In genomic region chr7:27221201-27221797, GRCh38 we compare ENCODE assay signal across 32 cellular contexts. TPM values are rescaled to one million over a fixed set of nuclear protein-coding genes. Genes with fewer than 3 reads are reported as not detected.
DNase-seq lines count a peak whose midpoint lies in the region; ATAC-seq, FAIRE-seq and TF ChIP-seq lines count a peak whose summit lies in the region.
"Had no signal": no experiment of that assay in that cellular context is flagged by ENCODE, and none has a peak within 500 bp of the region (broad histone marks: within the 10 kb centered on the region; RNA-seq: fewer than 3 reads in every experiment).

No MANE protein-coding gene starts in this region.

- no peak overlapping the region for H2AFZ ChIP-seq in GM12878 (ENCODE audit: control insufficient read depth, low read depth, low read length)

- H3K4me3 Mint-ChIP-seq in natural killer cell = peak overlapping the region; percentile 2
- no peak overlapping the region for H3K4me3 Mint-ChIP-seq in natural killer cell treated with Interleukin-12 subunit alpha and Interleukin-12 subunit beta and Interleukin-15 and Interleukin-18, amount 100 ng/mL, for 72 hours
- H3K4me3 Mint-ChIP-seq: endodermal cell; mesothelial cell of epicardium; T-helper 2 cell treated with Interferon-gamma antibody and Interleukin-4, amounts not matched to agents 5 μg/mL and 100 μg/mL, for 36 hours had no signal

- DNase-seq in natural killer cell (no peak), GM12878 (ENCODE audit: low read depth, low spot score) (no peak), cerebellar nuclear complex (lab: John Stamatoyannopoulos, UW) (no peak), SJCRH30 (no peak), NCI-H1694 (lab: John Stamatoyannopoulos, UW) (no peak), SKM-1 treated with dmso at 0.1 percent for 144 hours (lab: John Stamatoyannopoulos, UW; ENCODE audit: unreplicated experiment) (no peak)
- no peak for DNase-seq in natural killer cell treated with Interleukin-12 subunit alpha and Interleukin-12 subunit beta and Interleukin-15 and Interleukin-18, amount 100 ng/mL, for 72 hours (ENCODE audit: low spot score)
- DNase-seq: activated CD4-positive, alpha-beta T cell treated with anti-CD3 and anti-CD28 coated beads, Interleukin-2, amount 50 U/mL, for 4 hours; activated CD8-positive, alpha-beta memory T cell treated with anti-CD3 and anti-CD28 coated beads, Interleukin-2, amount 50 U/mL, for 48 hours; activated gamma-delta T cell treated with Interleukin-2 at 50 U/mL for 16 hours; esophagus squamous epithelium; gastrocnemius medialis; hippocampal formation; left ventricle myocardium inferior; naive thymus-derived CD4-positive, alpha-beta T cell; NCI-H187; NCI-H748 treated with DMSO at 0.1 percent for 48 hours; pancreas; spleen; stimulated activated CD4-positive, alpha-beta T cell treated with anti-CD3 and anti-CD28 coated beads, Interleukin-2, amount 100 ng/mL, for 48 hours; stimulated activated naive CD4-positive, alpha-beta T cell; thyroid gland had no signal

- no peaks in the 10 kb centered on the region; the same call in 1 of the 2 replicates for H4K20me1 ChIP-seq in GM12878 (ENCODE audit: control insufficient read depth, insufficient read depth)

- FAIRE-seq in GM12878 (lab: Jason Lieb, UNC) = no peak
- FAIRE-seq: GM19239, pancreas had no signal

- TF ChIP-seq CTCF in natural killer cell (IDR thresholded peaks at IDR 0.05) = no peak
- TF ChIP-seq CTCF in GM12878 (IDR thresholded peaks at IDR 0.05 in 2 of 3, conservative IDR thresholded peaks at IDR 0.05 in 1 of 3; ENCODE audit: control insufficient read depth in 2 of 3, extremely low read depth in 1 of 3, insufficient read depth in 1 of 3, low read depth in 3 of 3, low read length in 3 of 3) = no peak

- POLR2A ChIA-PET in GM12878 (lab: Charles Lee) = interaction anchor here (1.0 kb wide), 1 partner anchor 11 kb away, joined by 3 read pairs; no protein-coding TSS in a partner anchor

- no peak overlapping the region for H3K27ac ChIP-seq in GM12878 (ENCODE audit: control insufficient read depth, insufficient read depth)
- no peak overlapping the region for H3K27ac ChIP-seq in SJCRH30
- H3K27ac ChIP-seq: C4-2B, coronary artery, esophagus squamous epithelium, gastrocnemius medialis, left ventricle myocardium inferior, pancreas, right atrium auricular region, spleen, thyroid gland, VCaP had no signal

- intact Hi-C loops in natural killer cell (cut with micrococcal nuclease) (no loop called here), GM12878 (cut with micrococcal nuclease; ENCODE audit: unreplicated experiment) (no loop called here)

- RAD21 ChIA-PET in GM12878 (lab: Charles Lee; ENCODE audit: unreplicated experiment) = no interaction called here

- no peaks in the 10 kb centered on the region for H3K79me2 ChIP-seq in GM12878 (ENCODE audit: control insufficient read depth, insufficient read depth, low read length)

- H3K9me3 ChIP-seq in GM12878 (replicated peaks; ENCODE audit: control insufficient read depth, insufficient read depth, low read length) (no peaks in the 10 kb centered on the region), SJCRH30 (replicated peaks) (no peaks in the 10 kb centered on the region)
- H3K9me3 ChIP-seq: esophagus squamous epithelium, gastrocnemius medialis, left ventricle myocardium inferior, pancreas, right atrium auricular region, spleen, thyroid gland had no signal

- H3K9ac ChIP-seq in GM12878 (ENCODE audit: control insufficient read depth, insufficient read depth, low read length) = no peak overlapping the region

- BruUV-seq in GM12878 (replicated peaks; lab: Mats Ljungman, UMichigan) = no TSS peak

- H3K27me3 Mint-ChIP-seq in natural killer cell (ENCODE audit: low read depth in 2 of 2) = peaks cover 61 to 77% of the 10 kb centered on the region in 2 donors
- H3K27me3 Mint-ChIP-seq in natural killer cell treated with Interleukin-12 subunit alpha and Interleukin-12 subunit beta and Interleukin-15 and Interleukin-18, amount 100 ng/mL, for 72 hours = peaks cover 47 to 84% of the 10 kb centered on the region in 2 donors

- no peak for TF ChIP-seq RAD21 in GM12878 (IDR thresholded peaks at IDR 0.05; ENCODE audit: insufficient read depth, low read depth, low read length)

- H3K4me2 ChIP-seq in GM12878 (ENCODE audit: control insufficient read depth, insufficient read depth) = no peak overlapping the region

- SMC1A ChIA-PET in GM12878 (lab: Charles Lee; ENCODE audit: uncharacterized antibody, unreplicated experiment) = no interaction called here

- peaks cover 8 to 16% of the 10 kb centered on the region in 2 donors for H3K4me1 Mint-ChIP-seq in natural killer cell
- peaks cover 4 to 5% of the 10 kb centered on the region in 2 donors for H3K4me1 Mint-ChIP-seq in natural killer cell treated with Interleukin-12 subunit alpha and Interleukin-12 subunit beta and Interleukin-15 and Interleukin-18, amount 100 ng/mL, for 72 hours (ENCODE audit: low read depth in 2 of 2)

- no peak for TF ChIP-seq POLR2A in GM12878 (IDR thresholded peaks at IDR 0.05; ENCODE audit: low read depth, low read length)

- no peak for TF ChIP-seq EP300 in GM12878 (IDR thresholded peaks at IDR 0.05; ENCODE audit: borderline replicate concordance in 1 of 2, control insufficient read depth in 1 of 2, low read depth in 2 of 2, low read length in 2 of 2)

- H3K4me3 ChIP-seq in GM12878 (no peak overlapping the region), SJCRH30 (no peak overlapping the region)
- H3K4me3 ChIP-seq: gastrocnemius medialis, left ventricle myocardium inferior, pancreas, thyroid gland had no signal

- H3K9me3 Mint-ChIP-seq in natural killer cell = no peaks in the 10 kb centered on the region
- H3K9me3 Mint-ChIP-seq in natural killer cell treated with Interleukin-12 subunit alpha and Interleukin-12 subunit beta and Interleukin-15 and Interleukin-18, amount 100 ng/mL, for 72 hours = no peaks in the 10 kb centered on the region
- H3K9me3 Mint-ChIP-seq: endodermal cell; mesothelial cell of epicardium; naive thymus-derived CD4-positive, alpha-beta T cell; T-helper 2 cell treated with Interferon-gamma antibody and Interleukin-4, amounts not matched to agents 5 μg/mL and 100 μg/mL, for 36 hours had no signal

- H3K36me3 Mint-ChIP-seq in natural killer cell = no peaks in the 10 kb centered on the region
- no peaks in the 10 kb centered on the region for H3K36me3 Mint-ChIP-seq in natural killer cell treated with Interleukin-12 subunit alpha and Interleukin-12 subunit beta and Interleukin-15 and Interleukin-18, amount 100 ng/mL, for 72 hours
- H3K36me3 Mint-ChIP-seq: mesothelial cell of epicardium; naive thymus-derived CD4-positive, alpha-beta T cell had no signal

- H3K27me3 ChIP-seq in GM12878 (replicated peaks in 1 of 2; ENCODE audit: control insufficient read depth in 2 of 2, insufficient read depth in 2 of 2, low read length in 1 of 2) (peaks cover 5 to 11% of the 10 kb centered on the region in 2 experiments; a peak in 3 of 4 replicates), SJCRH30 (peaks cover 5% of the 10 kb centered on the region; the same call in 1 of the 2 replicates)

- H3K36me3 ChIP-seq in GM12878 (ENCODE audit: control insufficient read depth in 2 of 2, insufficient read depth in 2 of 2, low read length in 1 of 2) = no peaks in the 10 kb centered on the region
- H3K36me3 ChIP-seq in SJCRH30 = no peaks in the 10 kb centered on the region
- H3K36me3 ChIP-seq: esophagus squamous epithelium, gastrocnemius medialis, left ventricle myocardium inferior, pancreas, right atrium auricular region, spleen, thyroid gland had no signal

- CTCF ChIA-PET in GM12878 (lab: Yijun Ruan, JAX) = no interaction called here

- no peaks in the 10 kb centered on the region for H3K4me1 ChIP-seq in GM12878 (ENCODE audit: control insufficient read depth, insufficient read depth, low read length)
- H3K4me1 ChIP-seq in SJCRH30 = no peaks in the 10 kb centered on the region
- H3K4me1 ChIP-seq: pancreas had no signal

- 67% methylated on average over 3 of the region's 3 CpGs for WGBS in GM12878 (ENCODE audit: insufficient coverage, insufficient replicate concordance, low lambda C conversion rate, missing lambda C conversion rate)

- in situ Hi-C loops in GM12878 (cut with MboI) = no loop called here

- ATAC-seq in natural killer cell = no peak
- no peak for ATAC-seq in natural killer cell treated with Interleukin-12 subunit alpha and Interleukin-12 subunit beta and Interleukin-15 and Interleukin-18, amount 100 ng/mL, for 72 hours
- peak; percentile 61 for ATAC-seq in HG02798 (IDR thresholded peaks at IDR 0.05; ENCODE audit: poor library complexity, unreplicated experiment)
- ATAC-seq in GM12878 = peak; percentile 49; the same call in 2 of the 3 replicates
- ATAC-seq: gastrocnemius medialis, pancreas had no signal

- no peak overlapping the region for H3K27ac Mint-ChIP-seq in natural killer cell
- no peak overlapping the region for H3K27ac Mint-ChIP-seq in natural killer cell treated with Interleukin-12 subunit alpha and Interleukin-12 subunit beta and Interleukin-15 and Interleukin-18, amount 100 ng/mL, for 72 hours
- H3K27ac Mint-ChIP-seq: endodermal cell; mesothelial cell of epicardium; naive thymus-derived CD4-positive, alpha-beta T cell; T-helper 2 cell treated with Interferon-gamma antibody and Interleukin-4, amounts not matched to agents 5 μg/mL and 100 μg/mL, for 36 hours had no signal

RNA-seq across cellular contexts. Expression of gene EVX1, which starts 21.3 kb away (rescaled TPM):
- total RNA-seq in natural killer cell (not detected), GM12878 (2014; rRNA removed) (not detected in 2 replicates), GM12878 (2014; rRNA removed; fragmentation: Illumina TruSeq; extraction: Trizol) (not detected in 2 replicates), GM12878 (2021) (not detected in 2 replicates)
- not detected for total RNA-seq in natural killer cell treated with Interleukin-12 subunit alpha and Interleukin-12 subunit beta and Interleukin-15 and Interleukin-18, amount 100 ng/mL, for 72 hours
- not detected in 2 replicates for total RNA-seq in GM12878 (2013; cell fraction: nucleolus; rRNA removed)
- not detected for polyA plus RNA-seq in GM12878 (2011; ENCODE audit: low read depth)
- polyA plus RNA-seq in GM12878 (2011; rRNA removed) (not detected in 2 replicates), GM12878 (2014; fragmentation: Illumina TruSeq; extraction: Trizol) (not detected in 2 replicates), GM12878 (2014; fragmentation: Nextera tagmentation; extraction: Ambion mirVana) (not detected), GM12878 (2014; rRNA removed) (not detected in 2 replicates), GM12878 (2016; fragmentation: Nextera tagmentation; extraction: Ambion mirVana) (not detected)
- not detected in 2 replicates for polyA plus RNA-seq in GM12878 (2011; cell fraction: cytosol; rRNA removed)
- not detected in 2 replicates for polyA plus RNA-seq in GM12878 (2011; cell fraction: nucleus; rRNA removed)
- polyA plus RNA-seq in GM12878 (2012) = not detected in 2 replicates
- polyA minus RNA-seq in GM12878 (2011; rRNA and poly(A)+ RNA removed) = not detected in 2 replicates
- polyA minus RNA-seq in GM12878 (2011; cell fraction: cytosol; rRNA and poly(A)+ RNA removed) = not detected in 2 replicates
- not detected in 2 replicates for polyA minus RNA-seq in GM12878 (2011; cell fraction: nucleus; rRNA and poly(A)+ RNA removed)
- not detected in 2 replicates for total RNA-seq in SJCRH30 (2014; rRNA removed; shearing (Covaris generic))
- total RNA-seq: esophagus squamous epithelium, gastrocnemius medialis, left ventricle myocardium inferior, pancreas, right atrium auricular region, spleen, thyroid gland had no signal
- polyA plus RNA-seq: AG04450; naive thymus-derived CD4-positive, alpha-beta T cell; spleen had no signal

RNA-seq across cellular contexts. Expression of gene HOXA13, which starts 21.4 kb away (rescaled TPM):
- total RNA-seq in natural killer cell = not detected
- total RNA-seq in natural killer cell treated with Interleukin-12 subunit alpha and Interleukin-12 subunit beta and Interleukin-15 and Interleukin-18, amount 100 ng/mL, for 72 hours = not detected
- not detected in 2 replicates for total RNA-seq in GM12878 (2013; cell fraction: nucleolus; rRNA removed)
- total RNA-seq in GM12878 (2014; rRNA removed) = not detected in 2 replicates
- total RNA-seq in GM12878 (2014; rRNA removed; fragmentation: Illumina TruSeq; extraction: Trizol) = not detected in 2 replicates
- total RNA-seq in GM12878 (2021) = not detected in 2 replicates
- not detected for polyA plus RNA-seq in GM12878 (2011; ENCODE audit: low read depth)
- not detected in 2 replicates for polyA plus RNA-seq in GM12878 (2011; rRNA removed)
- not detected in 2 replicates for polyA plus RNA-seq in GM12878 (2011; cell fraction: cytosol; rRNA removed)
- polyA plus RNA-seq in GM12878 (2011; cell fraction: nucleus; rRNA removed) = not detected in 2 replicates
- not detected in 2 replicates for polyA plus RNA-seq in GM12878 (2012)
- polyA plus RNA-seq in GM12878 (2014; fragmentation: Illumina TruSeq; extraction: Trizol) = not detected in 2 replicates
- not detected for polyA plus RNA-seq in GM12878 (2014; fragmentation: Nextera tagmentation; extraction: Ambion mirVana)
- not detected in 2 replicates for polyA plus RNA-seq in GM12878 (2014; rRNA removed)
- polyA plus RNA-seq in GM12878 (2016; fragmentation: Nextera tagmentation; extraction: Ambion mirVana) = not detected
- not detected in 2 replicates for polyA minus RNA-seq in GM12878 (2011; rRNA and poly(A)+ RNA removed)
- polyA minus RNA-seq in GM12878 (2011; cell fraction: cytosol; rRNA and poly(A)+ RNA removed) = not detected in 2 replicates
- not detected in 2 replicates for polyA minus RNA-seq in GM12878 (2011; cell fraction: nucleus; rRNA and poly(A)+ RNA removed)
- 1.6 and 1.7 TPM in 2 replicates for total RNA-seq in SJCRH30 (2014; rRNA removed; shearing (Covaris generic))
- total RNA-seq: endodermal cell; esophagus squamous epithelium; left ventricle myocardium inferior; naive thymus-derived CD4-positive, alpha-beta T cell; right atrium auricular region; spleen; thyroid gland had no signal
- polyA plus RNA-seq: AG04450; naive thymus-derived CD4-positive, alpha-beta T cell; pancreas; spleen had no signal

RNA-seq across cellular contexts. Expression of gene HOXA11, which starts 36.3 kb away (rescaled TPM):
- total RNA-seq in natural killer cell (not detected), GM12878 (2014; rRNA removed) (not detected in 2 replicates), GM12878 (2014; rRNA removed; fragmentation: Illumina TruSeq; extraction: Trizol) (not detected in 2 replicates), GM12878 (2021) (not detected in 2 replicates)
- total RNA-seq in natural killer cell treated with Interleukin-12 subunit alpha and Interleukin-12 subunit beta and Interleukin-15 and Interleukin-18, amount 100 ng/mL, for 72 hours = under 1 TPM; 0.20 to 0.76 TPM
- not detected in 2 replicates for total RNA-seq in GM12878 (2013; cell fraction: nucleolus; rRNA removed)
- polyA plus RNA-seq in GM12878 (2011; ENCODE audit: low read depth) = not detected
- polyA plus RNA-seq in GM12878 (2011; rRNA removed) (not detected in 2 replicates), GM12878 (2014; fragmentation: Illumina TruSeq; extraction: Trizol) (not detected in 2 replicates), GM12878 (2014; fragmentation: Nextera tagmentation; extraction: Ambion mirVana) (not detected), GM12878 (2014; rRNA removed) (not detected in 2 replicates), GM12878 (2016; fragmentation: Nextera tagmentation; extraction: Ambion mirVana) (not detected)
- polyA plus RNA-seq in GM12878 (2011; cell fraction: cytosol; rRNA removed) = 0.03 TPM in 1 of 2 replicates, not detected in the other
- polyA plus RNA-seq in GM12878 (2011; cell fraction: nucleus; rRNA removed) = not detected in 2 replicates
- not detected in 2 replicates for polyA plus RNA-seq in GM12878 (2012)
- polyA minus RNA-seq in GM12878 (2011; rRNA and poly(A)+ RNA removed) = not detected in 2 replicates
- not detected in 2 replicates for polyA minus RNA-seq in GM12878 (2011; cell fraction: cytosol; rRNA and poly(A)+ RNA removed)
- not detected in 2 replicates for polyA minus RNA-seq in GM12878 (2011; cell fraction: nucleus; rRNA and poly(A)+ RNA removed)
- total RNA-seq in SJCRH30 (2014; rRNA removed; shearing (Covaris generic)) = 5.0 and 5.8 TPM in 2 replicates
- total RNA-seq: endodermal cell; esophagus squamous epithelium; left ventricle myocardium inferior; naive thymus-derived CD4-positive, alpha-beta T cell; pancreas; right atrium auricular region; spleen; thyroid gland had no signal
- polyA plus RNA-seq: naive thymus-derived CD4-positive, alpha-beta T cell; pancreas; spleen had no signal

RNA-seq across cellular contexts. Expression of gene HOXA10, which starts 47.2 kb away (rescaled TPM):
- 1 to 10 TPM in 2 of 3 donors, under 1 TPM in 1; 0.82 to 3.3 (median 2.2) TPM for total RNA-seq in natural killer cell
- 1 to 10 TPM in 1 of 2 donors, under 1 TPM in 1; 0.88 to 1.3 TPM for total RNA-seq in natural killer cell treated with Interleukin-12 subunit alpha and Interleukin-12 subunit beta and Interleukin-15 and Interleukin-18, amount 100 ng/mL, for 72 hours
- not detected in 2 replicates for total RNA-seq in GM12878 (2013; cell fraction: nucleolus; rRNA removed)
- not detected in 2 replicates for total RNA-seq in GM12878 (2014; rRNA removed)
- total RNA-seq in GM12878 (2014; rRNA removed; fragmentation: Illumina TruSeq; extraction: Trizol) = not detected in 2 replicates
- total RNA-seq in GM12878 (2021) = not detected in 2 replicates
- not detected for polyA plus RNA-seq in GM12878 (2011; ENCODE audit: low read depth)
- not detected in 2 replicates for polyA plus RNA-seq in GM12878 (2011; rRNA removed)
- not detected in 2 replicates for polyA plus RNA-seq in GM12878 (2011; cell fraction: cytosol; rRNA removed)
- polyA plus RNA-seq in GM12878 (2011; cell fraction: nucleus; rRNA removed) = not detected in 2 replicates
- polyA plus RNA-seq in GM12878 (2012) = not detected in 2 replicates
- polyA plus RNA-seq in GM12878 (2014; fragmentation: Illumina TruSeq; extraction: Trizol) = not detected in 2 replicates
- not detected for polyA plus RNA-seq in GM12878 (2014; fragmentation: Nextera tagmentation; extraction: Ambion mirVana)
- polyA plus RNA-seq in GM12878 (2014; rRNA removed) = not detected in 2 replicates
- not detected for polyA plus RNA-seq in GM12878 (2016; fragmentation: Nextera tagmentation; extraction: Ambion mirVana)
- polyA minus RNA-seq in GM12878 (2011; rRNA and poly(A)+ RNA removed) = not detected in 2 replicates
- not detected in 2 replicates for polyA minus RNA-seq in GM12878 (2011; cell fraction: cytosol; rRNA and poly(A)+ RNA removed)
- not detected in 2 replicates for polyA minus RNA-seq in GM12878 (2011; cell fraction: nucleus; rRNA and poly(A)+ RNA removed)
- total RNA-seq in SJCRH30 (2014; rRNA removed; shearing (Covaris generic)) = 16.2 and 17.2 TPM in 2 replicates
- total RNA-seq: endodermal cell, esophagus squamous epithelium, left ventricle myocardium inferior, right atrium auricular region had no signal
- polyA plus RNA-seq: naive thymus-derived CD4-positive, alpha-beta T cell; pancreas had no signal

RNA-seq across cellular contexts. Expression of gene HOXA9, which starts 56.0 kb away (rescaled TPM):
- total RNA-seq in natural killer cell (1 to 10 TPM in 1 of 3 donors, under 1 TPM in 2; 0.39 to 4.6 (median 0.42) TPM), GM12878 (2014; rRNA removed) (not detected in 2 replicates), GM12878 (2014; rRNA removed; fragmentation: Illumina TruSeq; extraction: Trizol) (not detected in 2 replicates), GM12878 (2021) (not detected in 2 replicates)
- total RNA-seq in natural killer cell treated with Interleukin-12 subunit alpha and Interleukin-12 subunit beta and Interleukin-15 and Interleukin-18, amount 100 ng/mL, for 72 hours = 1 to 10 TPM in 1 of 2 donors, not detected in 1; 2.4 TPM
- total RNA-seq in GM12878 (2013; cell fraction: nucleolus; rRNA removed) = not detected in 2 replicates
- not detected for polyA plus RNA-seq in GM12878 (2011; ENCODE audit: low read depth)
- polyA plus RNA-seq in GM12878 (2011; rRNA removed) (not detected in 2 replicates), GM12878 (2014; fragmentation: Illumina TruSeq; extraction: Trizol) (not detected in 2 replicates), GM12878 (2014; fragmentation: Nextera tagmentation; extraction: Ambion mirVana) (not detected), GM12878 (2014; rRNA removed) (not detected in 2 replicates), GM12878 (2016; fragmentation: Nextera tagmentation; extraction: Ambion mirVana) (not detected)
- not detected in 2 replicates for polyA plus RNA-seq in GM12878 (2011; cell fraction: cytosol; rRNA removed)
- polyA plus RNA-seq in GM12878 (2011; cell fraction: nucleus; rRNA removed) = not detected in 2 replicates
- polyA plus RNA-seq in GM12878 (2012) = not detected in 2 replicates
- not detected in 2 replicates for polyA minus RNA-seq in GM12878 (2011; rRNA and poly(A)+ RNA removed)
- not detected in 2 replicates for polyA minus RNA-seq in GM12878 (2011; cell fraction: cytosol; rRNA and poly(A)+ RNA removed)
- polyA minus RNA-seq in GM12878 (2011; cell fraction: nucleus; rRNA and poly(A)+ RNA removed) = not detected in 2 replicates
- total RNA-seq in SJCRH30 (2014; rRNA removed; shearing (Covaris generic)) = 0.10 and 0.30 TPM in 2 replicates
- total RNA-seq: endodermal cell, left ventricle myocardium inferior, right atrium auricular region had no signal
- polyA plus RNA-seq: naive thymus-derived CD4-positive, alpha-beta T cell had no signal

Comparison
In these comparisons a context has a peak if more than half of its experiments do, and no peak if none do; other contexts are left out.
1. ATAC-seq: peak in HG02798 (single experiment) and GM12878 (single experiment); none in natural killer cell (0 of 3) and natural killer cell treated with Interleukin-12 subunit alpha and Interleukin-12 subunit beta and Interleukin-15 and Interleukin-18, amount 100 ng/mL, for 72 hours (0 of 2).